Comparison of ENCODE assay signal across 19 cellular contexts in the genomic region with DNA sequence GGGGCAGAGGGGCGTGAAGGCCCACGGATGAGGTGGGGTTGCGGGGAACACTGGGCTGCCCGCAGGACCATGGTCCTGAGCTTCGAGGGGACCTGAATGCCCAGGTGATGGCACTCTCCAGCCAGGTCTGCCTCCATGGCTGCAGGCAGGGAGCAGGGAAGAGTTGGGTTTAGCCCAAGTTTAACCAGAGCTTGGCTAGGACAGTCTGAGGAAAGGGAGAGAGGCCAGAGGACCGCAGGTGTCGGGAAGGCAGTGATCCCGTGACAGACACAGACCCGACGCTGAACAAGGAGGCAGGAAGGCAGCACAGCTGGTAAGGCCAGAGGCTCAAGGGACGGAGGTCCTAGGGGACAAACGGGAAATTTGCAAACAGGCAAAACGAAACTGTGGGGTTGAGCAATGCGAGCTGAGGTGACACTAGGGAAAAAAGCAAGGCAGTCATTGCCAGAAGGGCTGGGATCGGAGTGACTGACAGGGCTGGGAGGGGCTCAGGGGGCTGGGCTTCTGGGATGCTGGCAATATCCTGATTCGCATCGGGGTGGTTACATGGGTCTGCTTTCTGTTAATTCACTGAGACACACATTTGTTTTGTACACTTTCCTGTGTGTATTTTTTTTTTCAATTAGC. TPM values are rescaled to one million over a fixed set of nuclear protein-coding genes. Genes with fewer than 3 reads are reported as not detected.
DNase-seq lines count a peak whose midpoint lies in the region; ATAC-seq, FAIRE-seq and TF ChIP-seq lines count a peak whose summit lies in the region.
"Had no signal": no experiment of that assay in that cellular context is flagged by ENCODE, and none has a peak within 500 bp of the region (broad histone marks: within the 10 kb centered on the region; RNA-seq: fewer than 3 reads in every experiment).

No MANE protein-coding gene starts in this region.

- in situ Hi-C loops in G401 (cut with HindIII; ENCODE audit: low sequenced_read_pairs): loop anchor here (25.0 kb wide), 1 partner anchor 125 kb away; a partner anchor contains a TSS
- in situ Hi-C loops in IMR-90 (cut with MboI; ENCODE audit: low sequenced_read_pairs): no loop called here

- intact Hi-C loops in IMR-90 (cut with micrococcal nuclease): no loop called here
- intact Hi-C loops in activated T-helper 2 cell treated with anti-CD3 and anti-CD28 coated beads, Interferon-gamma antibody, Interleukin-2, Interleukin-4, amounts not matched to agents 10 μg/mL and 5 μg/mL and 100 μg/mL, durations not matched to agents 14 hours and 24 hours and 36 hours (cut with micrococcal nuclease): no loop called here

- H3K4me1 ChIP-seq in IMR-90 (ENCODE audit: control insufficient read depth, insufficient read depth, low read length) (no peaks in the 10 kb centered on the region), neural progenitor cell (peaks cover 8% of the 10 kb centered on the region)

- no peak overlapping the region for H2BK5ac ChIP-seq in IMR-90 (ENCODE audit: low read depth, low read length, poor library complexity, severe bottlenecking)

- no peak for FAIRE-seq in H54 (lab: Jason Lieb, UNC)

- CTCF ChIA-PET in IMR-90 (lab: Yijun Ruan, JAX): no interaction called here

- H3K79me2 ChIP-seq in neural progenitor cell (ENCODE audit: low read depth): no peaks in the 10 kb centered on the region

- no peaks in the 10 kb centered on the region; the same call in 1 of the 2 replicates for H4K20me1 ChIP-seq in IMR-90 (ENCODE audit: insufficient read depth, low read length)
- H4K20me1 ChIP-seq in neural progenitor cell (ENCODE audit: low read depth): no peaks in the 10 kb centered on the region

- no peak overlapping the region for H4K5ac ChIP-seq in IMR-90 (ENCODE audit: low read depth, low read length)

- H3K4ac ChIP-seq in IMR-90 (ENCODE audit: low read depth, low read length): no peak overlapping the region

- no peak overlapping the region for H2BK15ac ChIP-seq in IMR-90 (ENCODE audit: low read depth, low read length)

- H3K14ac ChIP-seq in IMR-90 (replicated peaks; ENCODE audit: low read depth, low read length): no peak overlapping the region

- peaks cover 21% of the 10 kb centered on the region for H3K36me3 Mint-ChIP-seq in neural progenitor cell
- peaks cover 50% of the 10 kb centered on the region for H3K36me3 Mint-ChIP-seq in activated T-helper 2 cell treated with anti-CD3 and anti-CD28 coated beads, Interferon-gamma antibody, Interleukin-2, Interleukin-4, amounts not matched to agents 10 μg/mL and 5 μg/mL and 100 μg/mL, durations not matched to agents 14 hours and 24 hours and 36 hours (ENCODE audit: low read depth)

- H4K8ac ChIP-seq in IMR-90 (ENCODE audit: low read depth in 2 of 2, low read length in 2 of 2): no peak overlapping the region

- no peaks in the 10 kb centered on the region for H3K27me3 Mint-ChIP-seq in neural progenitor cell (ENCODE audit: insufficient read depth, low read depth)
- no peaks in the 10 kb centered on the region for H3K27me3 Mint-ChIP-seq in activated T-helper 2 cell treated with anti-CD3 and anti-CD28 coated beads, Interferon-gamma antibody, Interleukin-2, Interleukin-4, amounts not matched to agents 10 μg/mL and 5 μg/mL and 100 μg/mL, durations not matched to agents 14 hours and 24 hours and 36 hours (ENCODE audit: low read depth)
- H3K27me3 Mint-ChIP-seq: CD4-positive, alpha-beta memory T cell had no signal

- ATAC-seq in IMR-90 (ENCODE audit: low read depth) (no peak), HG03432 (IDR thresholded peaks at IDR 0.05; ENCODE audit: unreplicated experiment) (no peak), GM19395 (IDR thresholded peaks at IDR 0.05; ENCODE audit: unreplicated experiment) (no peak)
- ATAC-seq: SK-N-SH treated with all-trans-retinoic acid at 6 μM for 48 hours had no signal

- H3K9me3 ChIP-seq in IMR-90 (ENCODE audit: control insufficient read depth, insufficient read depth, low read length): no peaks in the 10 kb centered on the region
- no peaks in the 10 kb centered on the region for H3K9me3 ChIP-seq in neural progenitor cell (ENCODE audit: low read depth)

- 88% methylated on average over 13 of the region's 17 CpGs; no CpG with 5 or more reads in 1 of the 2 experiments for WGBS in IMR-90 (ENCODE audit: extremely low coverage in 2 of 2, insufficient read length in 1 of 2), 2 experiments

- no peak overlapping the region for H3K56ac ChIP-seq in IMR-90 (ENCODE audit: extremely low read depth, insufficient read depth, low read length)

- no peak overlapping the region for H3K23ac ChIP-seq in IMR-90 (ENCODE audit: low read depth, low read length)

- H3K27ac ChIP-seq in IMR-90 (ENCODE audit: insufficient read depth, low read length): no peak overlapping the region
- no peak overlapping the region for H3K27ac ChIP-seq in neural progenitor cell

- H3K27me3 ChIP-seq in IMR-90 (ENCODE audit: control insufficient read depth, insufficient read depth, low read length) (no peaks in the 10 kb centered on the region), neural progenitor cell (no peaks in the 10 kb centered on the region)

- peaks cover 55% of the 10 kb centered on the region for H3K36me3 ChIP-seq in IMR-90 (ENCODE audit: control insufficient read depth, insufficient read depth, low read length)
- no peaks in the 10 kb centered on the region for H3K36me3 ChIP-seq in neural progenitor cell

- no peak overlapping the region for H2BK20ac ChIP-seq in IMR-90 (ENCODE audit: low read depth, low read length)

- BruUV-seq in IMR-90 (replicated peaks; lab: Mats Ljungman, UMichigan): TSS peak; percentile 28

- H3F3A ChIP-seq in neural progenitor cell (ENCODE audit: low read depth): peaks cover 13% of the 10 kb centered on the region

- H3K18ac ChIP-seq in IMR-90 (ENCODE audit: low read depth, low read length): no peak overlapping the region

- H3K9ac ChIP-seq in IMR-90 (ENCODE audit: low read depth, low read length): no peak overlapping the region
- no peak overlapping the region for H3K9ac ChIP-seq in neural progenitor cell

- no peak overlapping the region for H3K4me3 Mint-ChIP-seq in neural progenitor cell
- H3K4me3 Mint-ChIP-seq in activated T-helper 2 cell treated with anti-CD3 and anti-CD28 coated beads, Interferon-gamma antibody, Interleukin-2, Interleukin-4, amounts not matched to agents 10 μg/mL and 5 μg/mL and 100 μg/mL, durations not matched to agents 14 hours and 24 hours and 36 hours (ENCODE audit: low read depth): no peak overlapping the region
- H3K4me3 Mint-ChIP-seq: CD4-positive, alpha-beta memory T cell had no signal

- H2AK5ac ChIP-seq in IMR-90 (ENCODE audit: low read depth, low read length): no peak overlapping the region

- H2BK120ac ChIP-seq in IMR-90 (ENCODE audit: low read depth, low read length): no peak overlapping the region

- H3K4me1 Mint-ChIP-seq in neural progenitor cell: peaks cover 2% of the 10 kb centered on the region
- no peaks in the 10 kb centered on the region for H3K4me1 Mint-ChIP-seq in activated T-helper 2 cell treated with anti-CD3 and anti-CD28 coated beads, Interferon-gamma antibody, Interleukin-2, Interleukin-4, amounts not matched to agents 10 μg/mL and 5 μg/mL and 100 μg/mL, durations not matched to agents 14 hours and 24 hours and 36 hours (ENCODE audit: low read depth)
- H3K4me1 Mint-ChIP-seq: CD4-positive, alpha-beta memory T cell had no signal

- H2AK9ac ChIP-seq in IMR-90 (replicated peaks; ENCODE audit: low read depth, low read length, poor library complexity): no peak overlapping the region

- no peak overlapping the region for H4K91ac ChIP-seq in IMR-90 (ENCODE audit: insufficient read depth, low read depth, low read length)

- H3K4me3 ChIP-seq in IMR-90 (ENCODE audit: insufficient read depth, low read depth, low read length) (no peak overlapping the region), neural progenitor cell (no peak overlapping the region)

- no peak overlapping the region for H3K27ac Mint-ChIP-seq in neural progenitor cell
- no peak overlapping the region for H3K27ac Mint-ChIP-seq in activated T-helper 2 cell treated with anti-CD3 and anti-CD28 coated beads, Interferon-gamma antibody, Interleukin-2, Interleukin-4, amounts not matched to agents 10 μg/mL and 5 μg/mL and 100 μg/mL, durations not matched to agents 14 hours and 24 hours and 36 hours

- dilution Hi-C loops in IMR-90 (cut with HindIII; ENCODE audit: low sequenced_read_pairs, unreplicated experiment): no loop called here

- H3K9me1 ChIP-seq in IMR-90 (ENCODE audit: insufficient read depth, low read length): peaks cover 5% of the 10 kb centered on the region; the same call in 1 of the 2 replicates

- TF ChIP-seq CTCF in IMR-90 (conservative IDR thresholded peaks at IDR 0.05; ENCODE audit: low read depth, low read length): no peak
- TF ChIP-seq CTCF in neural progenitor cell (IDR thresholded peaks at IDR 0.05): no peak

- TF ChIP-seq POLR2A in IMR-90 (IDR thresholded peaks at IDR 0.05; ENCODE audit: low read depth, low read length): no peak
- no peak for TF ChIP-seq POLR2A in H54 (IDR thresholded peaks at IDR 0.05; ENCODE audit: low read depth, low read length)

- peak; percentile 78 for DNase-seq in G401 (ENCODE audit: low spot score)
- no peak for DNase-seq in IMR-90
- DNase-seq in cerebellum (ENCODE audit: low spot score): peak; percentile 67
- DNase-seq in neural progenitor cell (ENCODE audit: low spot score): peak; percentile 2
- DNase-seq in H54 (ENCODE audit: insufficient read length, low spot score): no peak
- DNase-seq in activated T-helper 2 cell treated with anti-CD3 and anti-CD28 coated beads, Interferon-gamma antibody, Interleukin-2, Interleukin-4, amounts not matched to agents 10 μg/mL and 5 μg/mL and 100 μg/mL, durations not matched to agents 14 hours and 24 hours and 36 hours (ENCODE audit: low spot score): no peak
- DNase-seq: CD4-positive, alpha-beta memory T cell; DND-41; GF-D8; NCI-H1048; NCI-H1694; NCI-H2107; NCI-H446; NCI-H748 treated with DMSO at 0.1 percent for 48 hours; SHP77 had no signal

- H3K4me2 ChIP-seq in IMR-90 (ENCODE audit: low read depth, low read length) (no peak overlapping the region), neural progenitor cell (no peak overlapping the region)

- H3K79me1 ChIP-seq in IMR-90 (ENCODE audit: low read depth in 1 of 2, low read length in 2 of 2): no peaks in the 10 kb centered on the region

- H3K9me3 Mint-ChIP-seq in neural progenitor cell: no peaks in the 10 kb centered on the region
- no peaks in the 10 kb centered on the region for H3K9me3 Mint-ChIP-seq in activated T-helper 2 cell treated with anti-CD3 and anti-CD28 coated beads, Interferon-gamma antibody, Interleukin-2, Interleukin-4, amounts not matched to agents 10 μg/mL and 5 μg/mL and 100 μg/mL, durations not matched to agents 14 hours and 24 hours and 36 hours

- no peak for TF ChIP-seq RAD21 in IMR-90 (IDR thresholded peaks at IDR 0.05; ENCODE audit: low read length)

- H2AFZ ChIP-seq in IMR-90 (replicated peaks; ENCODE audit: low read length, poor library complexity) (no peak overlapping the region), neural progenitor cell (replicated peaks) (no peak overlapping the region)

- POLR2A ChIA-PET in IMR-90 (lab: Charles Lee; ENCODE audit: unreplicated experiment): no interaction called here

RNA-seq across cellular contexts. Expression of a gene that starts 25.0 kb away (rescaled TPM):
- total RNA-seq in G401 (2014; rRNA removed; shearing (Covaris generic)): 29.4 and 46.0 TPM in 2 replicates
- 11.1 and 19.7 TPM in 2 replicates for total RNA-seq in IMR-90 (2012; rRNA removed)
- 53.8 and 57.4 TPM in 2 replicates for polyA plus RNA-seq in IMR-90 (2012; rRNA removed)
- polyA plus RNA-seq in IMR-90 (2012; cell fraction: cytosol; rRNA removed): 40.2 and 49.0 TPM in 2 replicates
- polyA plus RNA-seq in IMR-90 (2012; cell fraction: nucleus; rRNA removed; ENCODE audit: low replicate concordance): 25.4 and 61.2 TPM in 2 replicates
- total RNA-seq in cerebellum: 13.8 TPM
- 24.0 and 26.2 TPM in 2 replicates for total RNA-seq in neural progenitor cell (ENCODE audit: low replicate concordance)
- total RNA-seq in activated T-helper 2 cell treated with anti-CD3 and anti-CD28 coated beads, Interferon-gamma antibody, Interleukin-2, Interleukin-4, amounts not matched to agents 10 μg/mL and 5 μg/mL and 100 μg/mL, durations not matched to agents 14 hours and 24 hours and 36 hours: 76.4 and 76.7 TPM in 2 replicates

RNA-seq across cellular contexts. Expression of a gene that starts 25.2 kb away (rescaled TPM):
- total RNA-seq in G401 (2014; rRNA removed; shearing (Covaris generic)): 2,015 and 3,321 TPM in 2 replicates
- total RNA-seq in IMR-90 (2012; rRNA removed): 881 and 1,151 TPM in 2 replicates
- 1,650 and 1,735 TPM in 2 replicates for polyA plus RNA-seq in IMR-90 (2012; rRNA removed)
- polyA plus RNA-seq in IMR-90 (2012; cell fraction: cytosol; rRNA removed): 3,661 and 4,271 TPM in 2 replicates
- polyA plus RNA-seq in IMR-90 (2012; cell fraction: nucleus; rRNA removed; ENCODE audit: low replicate concordance): 742 and 1,804 TPM in 2 replicates
- total RNA-seq in cerebellum: 401 TPM
- total RNA-seq in neural progenitor cell (ENCODE audit: low replicate concordance): 2,408 and 2,553 TPM in 2 replicates
- total RNA-seq in activated T-helper 2 cell treated with anti-CD3 and anti-CD28 coated beads, Interferon-gamma antibody, Interleukin-2, Interleukin-4, amounts not matched to agents 10 μg/mL and 5 μg/mL and 100 μg/mL, durations not matched to agents 14 hours and 24 hours and 36 hours: 1,671 and 1,735 TPM in 2 replicates

RNA-seq across cellular contexts. Expression of a gene that starts 33.7 kb away (rescaled TPM):
- 0.62 TPM in 1 of 2 replicates, not detected in the other for total RNA-seq in G401 (2014; rRNA removed; shearing (Covaris generic))
- total RNA-seq in IMR-90 (2012; rRNA removed): not detected in 2 replicates
- polyA plus RNA-seq in IMR-90 (2012; rRNA removed): not detected in 2 replicates
- polyA plus RNA-seq in IMR-90 (2012; cell fraction: cytosol; rRNA removed): not detected in 2 replicates
- not detected in 2 replicates for polyA plus RNA-seq in IMR-90 (2012; cell fraction: nucleus; rRNA removed; ENCODE audit: low replicate concordance)
- total RNA-seq in cerebellum: 0.27 TPM
- not detected in 2 replicates for total RNA-seq in neural progenitor cell (ENCODE audit: low replicate concordance)
- total RNA-seq in activated T-helper 2 cell treated with anti-CD3 and anti-CD28 coated beads, Interferon-gamma antibody, Interleukin-2, Interleukin-4, amounts not matched to agents 10 μg/mL and 5 μg/mL and 100 μg/mL, durations not matched to agents 14 hours and 24 hours and 36 hours: not detected in 2 replicates
- total RNA-seq: CD4-positive, alpha-beta memory T cell; HT1080 had no signal
- polyA plus RNA-seq: CD4-positive, alpha-beta memory T cell had no signal

RNA-seq across cellular contexts. Expression of a gene that starts 53.9 kb away (rescaled TPM):
- 10.8 TPM in 2 replicates for total RNA-seq in G401 (2014; rRNA removed; shearing (Covaris generic))
- total RNA-seq in IMR-90 (2012; rRNA removed) (10.6 and 11.9 TPM in 2 replicates), cerebellum (19.0 TPM), neural progenitor cell (ENCODE audit: low replicate concordance) (9.5 and 17.8 TPM in 2 replicates)
- 11.0 and 12.7 TPM in 2 replicates for polyA plus RNA-seq in IMR-90 (2012; rRNA removed)
- polyA plus RNA-seq in IMR-90 (2012; cell fraction: cytosol; rRNA removed): 4.9 and 8.1 TPM in 2 replicates
- 20.0 and 40.0 TPM in 2 replicates for polyA plus RNA-seq in IMR-90 (2012; cell fraction: nucleus; rRNA removed; ENCODE audit: low replicate concordance)
- total RNA-seq in activated T-helper 2 cell treated with anti-CD3 and anti-CD28 coated beads, Interferon-gamma antibody, Interleukin-2, Interleukin-4, amounts not matched to agents 10 μg/mL and 5 μg/mL and 100 μg/mL, durations not matched to agents 14 hours and 24 hours and 36 hours: 15.5 and 16.1 TPM in 2 replicates

Comparison
In these comparisons a context has a peak if more than half of its experiments do, and no peak if none do; other contexts are left out.
1. DNase-seq: peak in G401 (single experiment), cerebellum (single experiment) and neural progenitor cell (single experiment); none in IMR-90 (single experiment), H54 (single experiment) and activated T-helper 2 cell treated with anti-CD3 and anti-CD28 coated beads, Interferon-gamma antibody, Interleukin-2, Interleukin-4, amounts not matched to agents 10 μg/mL and 5 μg/mL and 100 μg/mL, durations not matched to agents 14 hours and 24 hours and 36 hours (single experiment).